Comparison of ENCODE assay signal across 10 cellular contexts in genomic region chr1:204080163-204080903, GRCh38. TPM values are rescaled to one million over a fixed set of nuclear protein-coding genes. Genes with fewer than 3 reads are reported as not detected.
A peak's percentile ranks its signal among the peaks of the same experiment; 100 is the strongest.
DNase-seq lines count a peak whose midpoint lies in the region; FAIRE-seq and TF ChIP-seq lines count a peak whose summit lies in the region.
"Had no signal": no experiment of that assay in that cellular context is flagged by ENCODE, and none has a peak within 500 bp of the region (broad histone marks: within the 10 kb centered on the region; RNA-seq: fewer than 3 reads in every experiment).

No MANE protein-coding gene starts in this region.

- H3K27me3 Mint-ChIP-seq in activated T-helper 1 cell treated with anti-CD3 and anti-CD28 coated beads, Interleukin-12 subunit alpha, Interleukin-12 subunit beta, Interleukin-2, Interleukin-4 antibody, amounts not matched to agents 30 ng/mL and 10 ng/mL and 1 ng/mL, durations not matched to agents 14 hours and 24 hours and 36 hours (ENCODE audit: insufficient read depth), result peaks cover 28% of the 10 kb centered on the region
- H3K27me3 Mint-ChIP-seq in activated naive CD4-positive, alpha-beta T cell treated with anti-CD3 and anti-CD28 coated beads, Interleukin-2, amount 10 ng/mL, durations not matched to agents 7 days and 5 days, result peaks cover 47% of the 10 kb centered on the region

- peak; percentile 70 for FAIRE-seq in urothelium cell line (lab: Jason Lieb, UNC)
- FAIRE-seq: islet of Langerhans had no signal

- DNase-seq in NCI-H2196 (lab: John Stamatoyannopoulos, UW; ENCODE audit: unreplicated experiment) (peak; percentile 88), colonic mucosa (peak; percentile 89), urothelium cell line (ENCODE audit: low spot score) (peak; percentile 96), T-helper 1 cell (no peak)
- DNase-seq in activated T-helper 1 cell treated with anti-CD3 and anti-CD28 coated beads, Interleukin-12 subunit alpha, Interleukin-12 subunit beta, Interleukin-2, Interleukin-4 antibody, amounts not matched to agents 30 ng/mL and 10 ng/mL and 1 ng/mL, durations not matched to agents 14 hours and 24 hours and 36 hours (ENCODE audit: low spot score), result no peak
- DNase-seq in activated naive CD4-positive, alpha-beta T cell treated with anti-CD3 and anti-CD28 coated beads, Interleukin-2, amount 10 ng/mL, durations not matched to agents 7 days and 5 days, result no peak

- 39% methylated on average over 8 of the region's 8 CpGs for WGBS in liver

- no peaks in the 10 kb centered on the region for H3K36me3 Mint-ChIP-seq in activated T-helper 1 cell treated with anti-CD3 and anti-CD28 coated beads, Interleukin-12 subunit alpha, Interleukin-12 subunit beta, Interleukin-2, Interleukin-4 antibody, amounts not matched to agents 30 ng/mL and 10 ng/mL and 1 ng/mL, durations not matched to agents 14 hours and 24 hours and 36 hours (ENCODE audit: low read depth)
- no peaks in the 10 kb centered on the region for H3K36me3 Mint-ChIP-seq in activated naive CD4-positive, alpha-beta T cell treated with anti-CD3 and anti-CD28 coated beads, Interleukin-2, amount 10 ng/mL, durations not matched to agents 7 days and 5 days

- H3K9me3 ChIP-seq in ES-I3 (ENCODE audit: control insufficient read depth, insufficient read depth, low read length), result no peaks in the 10 kb centered on the region
- H3K9me3 ChIP-seq in colonic mucosa, result no peaks in the 10 kb centered on the region
- H3K9me3 ChIP-seq in liver (ENCODE audit: control insufficient read depth in 4 of 4, low read length in 3 of 4), result no peaks in the 10 kb centered on the region

- H3K9ac ChIP-seq in ES-I3 (ENCODE audit: low read depth, low read length) (peak overlapping the region; percentile 30), colonic mucosa (ENCODE audit: low read depth in 2 of 2, low read length in 2 of 2) (peak overlapping the region; percentile 12 to 73), liver (ENCODE audit: low read depth in 1 of 2, low read length in 2 of 2) (no peak overlapping the region)

- H3K4me3 ChIP-seq in colonic mucosa (no peak overlapping the region), liver (ENCODE audit: low read depth in 1 of 3, low read length in 3 of 3) (no peak overlapping the region)

- TF ChIP-seq RAD21 in liver (IDR thresholded peaks at IDR 0.05), result no peak

- CTCF ChIA-PET in activated naive CD4-positive, alpha-beta T cell treated with anti-CD3 and anti-CD28 coated beads, Interleukin-2, amount 10 ng/mL, durations not matched to agents 7 days and 5 days (lab: Charles Lee), result no interaction called here

- H3K9me3 Mint-ChIP-seq in activated T-helper 1 cell treated with anti-CD3 and anti-CD28 coated beads, Interleukin-12 subunit alpha, Interleukin-12 subunit beta, Interleukin-2, Interleukin-4 antibody, amounts not matched to agents 30 ng/mL and 10 ng/mL and 1 ng/mL, durations not matched to agents 14 hours and 24 hours and 36 hours, result no peaks in the 10 kb centered on the region
- no peaks in the 10 kb centered on the region for H3K9me3 Mint-ChIP-seq in activated naive CD4-positive, alpha-beta T cell treated with anti-CD3 and anti-CD28 coated beads, Interleukin-2, amount 10 ng/mL, durations not matched to agents 7 days and 5 days

- peaks cover 1% of the 10 kb centered on the region for H3K4me1 Mint-ChIP-seq in activated T-helper 1 cell treated with anti-CD3 and anti-CD28 coated beads, Interleukin-12 subunit alpha, Interleukin-12 subunit beta, Interleukin-2, Interleukin-4 antibody, amounts not matched to agents 30 ng/mL and 10 ng/mL and 1 ng/mL, durations not matched to agents 14 hours and 24 hours and 36 hours (ENCODE audit: low read depth)
- peaks cover 5% of the 10 kb centered on the region for H3K4me1 Mint-ChIP-seq in activated naive CD4-positive, alpha-beta T cell treated with anti-CD3 and anti-CD28 coated beads, Interleukin-2, amount 10 ng/mL, durations not matched to agents 7 days and 5 days

- no peak overlapping the region for H3K27ac Mint-ChIP-seq in activated T-helper 1 cell treated with anti-CD3 and anti-CD28 coated beads, Interleukin-12 subunit alpha, Interleukin-12 subunit beta, Interleukin-2, Interleukin-4 antibody, amounts not matched to agents 30 ng/mL and 10 ng/mL and 1 ng/mL, durations not matched to agents 14 hours and 24 hours and 36 hours
- H3K27ac Mint-ChIP-seq in activated naive CD4-positive, alpha-beta T cell treated with anti-CD3 and anti-CD28 coated beads, Interleukin-2, amount 10 ng/mL, durations not matched to agents 7 days and 5 days, result no peak overlapping the region

- H3K4me3 Mint-ChIP-seq in activated T-helper 1 cell treated with anti-CD3 and anti-CD28 coated beads, Interleukin-12 subunit alpha, Interleukin-12 subunit beta, Interleukin-2, Interleukin-4 antibody, amounts not matched to agents 30 ng/mL and 10 ng/mL and 1 ng/mL, durations not matched to agents 14 hours and 24 hours and 36 hours, result no peak overlapping the region
- H3K4me3 Mint-ChIP-seq in activated naive CD4-positive, alpha-beta T cell treated with anti-CD3 and anti-CD28 coated beads, Interleukin-2, amount 10 ng/mL, durations not matched to agents 7 days and 5 days, result no peak overlapping the region

- H3K27ac ChIP-seq in colonic mucosa, result no peak overlapping the region
- H3K27ac ChIP-seq in liver (ENCODE audit: low read depth in 1 of 2, low read length in 2 of 2), result peak overlapping the region; percentile 31 to 55
- H3K27ac ChIP-seq: HL-60 had no signal

- H3K4me1 ChIP-seq in ES-I3 (ENCODE audit: insufficient read depth, low read length), result peaks cover 61% of the 10 kb centered on the region
- peaks cover 9% of the 10 kb centered on the region for H3K4me1 ChIP-seq in colonic mucosa
- peaks cover 23 to 87% (median 77%) of the 10 kb centered on the region in 4 donors for H3K4me1 ChIP-seq in liver (ENCODE audit: control insufficient read depth in 4 of 4, insufficient read depth in 4 of 4, low read length in 3 of 4)

- H3K36me3 ChIP-seq in ES-I3 (ENCODE audit: insufficient read depth, low read length) (no peaks in the 10 kb centered on the region), colonic mucosa (no peaks in the 10 kb centered on the region), liver (ENCODE audit: control insufficient read depth in 4 of 4, insufficient read depth in 3 of 4, low read depth in 1 of 4, low read length in 3 of 4) (no peaks in the 10 kb centered on the region)

- H3K27me3 ChIP-seq in colonic mucosa, result no peaks in the 10 kb centered on the region
- H3K27me3 ChIP-seq in liver (ENCODE audit: control insufficient read depth in 4 of 4, insufficient read depth in 4 of 4, low read length in 3 of 4), result no peaks in the 10 kb centered on the region

- intact Hi-C loops in colonic mucosa (cut with DNase I), result no loop called here
- intact Hi-C loops in activated T-helper 1 cell treated with anti-CD3 and anti-CD28 coated beads, Interleukin-12 subunit alpha, Interleukin-12 subunit beta, Interleukin-2, Interleukin-4 antibody, amounts not matched to agents 30 ng/mL and 10 ng/mL and 1 ng/mL, durations not matched to agents 14 hours and 24 hours and 36 hours (cut with micrococcal nuclease), result no loop called here

- TF ChIP-seq CTCF in colonic mucosa (IDR thresholded peaks at IDR 0.05) (no peak), liver (IDR thresholded peaks at IDR 0.05; ENCODE audit: low read depth, low read length, missing input control) (no peak)

TF ChIP-seq in liver, 16 proteins besides CTCF, POLR2A, EP300 and RAD21:
- no peak for TF ChIP-seq ZBTB33 (IDR thresholded peaks at IDR 0.05)
- peak in 1 of 2 donors; percentile 40 for TF ChIP-seq RXRA (IDR thresholded peaks at IDR 0.05)
- TF ChIP-seq SP1 (IDR thresholded peaks at IDR 0.05), result peak; percentile 50

RNA-seq across cellular contexts. Expression of gene SOX13, which starts 7.4 kb away (rescaled TPM):
- total RNA-seq in colonic mucosa (10 to 100 TPM; 34.9 to 35.1 TPM), liver (10 to 100 TPM in 1 of 2 donors, 1 to 10 TPM in 1; 8.4 to 15.5 TPM)
- 1 to 10 TPM; 7.8 to 9.1 TPM for polyA plus RNA-seq in liver
- total RNA-seq in activated T-helper 1 cell treated with anti-CD3 and anti-CD28 coated beads, Interleukin-12 subunit alpha, Interleukin-12 subunit beta, Interleukin-2, Interleukin-4 antibody, amounts not matched to agents 30 ng/mL and 10 ng/mL and 1 ng/mL, durations not matched to agents 14 hours and 24 hours and 36 hours, result 0.23 TPM in 1 of 2 replicates, not detected in the other

Comparison
In these comparisons a context has a peak if more than half of its experiments do, and no peak if none do; other contexts are left out.
1. H3K9ac ChIP-seq: peak in ES-I3 (single experiment) and colonic mucosa (2 of 2); none in liver (0 of 2).
2. DNase-seq: peak in NCI-H2196 (single experiment), colonic mucosa (single experiment) and urothelium cell line (single experiment); none in activated T-helper 1 cell treated with anti-CD3 and anti-CD28 coated beads, Interleukin-12 subunit alpha, Interleukin-12 subunit beta, Interleukin-2, Interleukin-4 antibody, amounts not matched to agents 30 ng/mL and 10 ng/mL and 1 ng/mL, durations not matched to agents 14 hours and 24 hours and 36 hours (single experiment), activated naive CD4-positive, alpha-beta T cell treated with anti-CD3 and anti-CD28 coated beads, Interleukin-2, amount 10 ng/mL, durations not matched to agents 7 days and 5 days (single experiment) and T-helper 1 cell (0 of 5).